25 cellular contexts compared by ENCODE assay signal in genomic region chr7:106868364-106868763, GRCh38. TPM values are rescaled to one million over a fixed set of nuclear protein-coding genes. Genes with fewer than 3 reads are reported as not detected.
DNase-seq lines count a peak whose midpoint lies in the region; ATAC-seq and TF ChIP-seq lines count a peak whose summit lies in the region.
"Had no signal": no experiment of that assay in that cellular context is flagged by ENCODE, and none has a peak within 500 bp of the region (broad histone marks: within the 10 kb centered on the region; RNA-seq: fewer than 3 reads in every experiment).

No MANE protein-coding gene starts in this region.

- POLR2A ChIA-PET in activated naive CD8-positive, alpha-beta T cell treated with anti-CD3 and anti-CD28 coated beads, Interleukin-2, amount 10 ng/mL, durations not matched to agents 7 days and 5 days (lab: Charles Lee) = interaction anchor here (2.8 kb wide), 1 partner anchor 300 kb away, joined by 11 read pairs; the partner anchor contains the start of gene HBP1

- H3K4me1 Mint-ChIP-seq in activated naive CD8-positive, alpha-beta T cell treated with anti-CD3 and anti-CD28 coated beads, Interleukin-2, amount 10 ng/mL, durations not matched to agents 7 days and 5 days = peaks cover 54% of the 10 kb centered on the region
- peaks cover 74% of the 10 kb centered on the region for H3K4me1 Mint-ChIP-seq in activated naive CD8-positive, alpha-beta T cell treated with anti-CD3 and anti-CD28 coated beads for 36 hours
- peaks cover 58 to 85% (median 65%) of the 10 kb centered on the region in 3 donors for H3K4me1 Mint-ChIP-seq in naive B cell

- peaks cover 46% of the 10 kb centered on the region for H3K36me3 Mint-ChIP-seq in activated naive CD8-positive, alpha-beta T cell treated with anti-CD3 and anti-CD28 coated beads, Interleukin-2, amount 10 ng/mL, durations not matched to agents 7 days and 5 days
- H3K36me3 Mint-ChIP-seq in activated naive CD8-positive, alpha-beta T cell treated with anti-CD3 and anti-CD28 coated beads for 36 hours = peaks cover 57% of the 10 kb centered on the region
- H3K36me3 Mint-ChIP-seq in naive B cell = peaks cover 26 to 30% of the 10 kb centered on the region in 2 donors

- peaks cover 39% of the 10 kb centered on the region for H4K20me1 ChIP-seq in Loucy (ENCODE audit: insufficient read depth, low read length, poor library complexity, severe bottlenecking)

- DNase-seq in activated naive CD8-positive, alpha-beta T cell treated with anti-CD3 and anti-CD28 coated beads, Interleukin-2, amount 10 ng/mL, durations not matched to agents 7 days and 5 days = no peak
- no peak for DNase-seq in activated naive CD8-positive, alpha-beta T cell treated with anti-CD3 and anti-CD28 coated beads for 36 hours
- DNase-seq in naive B cell = no peak
- DNase-seq in NCI-H1105 treated with DMSO at 0.1 percent for 48 hours (lab: John Stamatoyannopoulos, UW) = no peak
- DNase-seq in spleen = no peak
- DNase-seq: activated CD4-positive, alpha-beta T cell treated with anti-CD3 and anti-CD28 coated beads, Interleukin-2, amount 10 ng/mL, durations not matched to agents 7 days and 5 days; activated naive CD4-positive, alpha-beta T cell treated with anti-CD3 and anti-CD28 coated beads for 36 hours; GDM1; GOT3; heart left ventricle; IMR-90; left cardiac atrium; mammary epithelial cell; NCI-H2081 treated with DMSO at 0.1 percent for 48 hours; NCI-H345; NCI-H748 treated with DMSO at 0.1 percent for 48 hours; SK-N-SH; stimulated activated CD4-positive, alpha-beta T cell treated with anti-CD3 and anti-CD28 coated beads, Interleukin-2, amount 100 ng/mL, for 24 hours; T-helper 17 cell had no signal

- TF ChIP-seq POLR2A in spleen (IDR thresholded peaks at IDR 0.05) = no peak

- H3K27me3 Mint-ChIP-seq in activated naive CD8-positive, alpha-beta T cell treated with anti-CD3 and anti-CD28 coated beads, Interleukin-2, amount 10 ng/mL, durations not matched to agents 7 days and 5 days = no peaks in the 10 kb centered on the region
- no peaks in the 10 kb centered on the region for H3K27me3 Mint-ChIP-seq in activated naive CD8-positive, alpha-beta T cell treated with anti-CD3 and anti-CD28 coated beads for 36 hours
- H3K27me3 Mint-ChIP-seq in naive B cell = no peaks in the 10 kb centered on the region
- H3K27me3 Mint-ChIP-seq: activated CD4-positive, alpha-beta T cell treated with anti-CD3 and anti-CD28 coated beads, Interleukin-2, amount 10 ng/mL, durations not matched to agents 7 days and 5 days; T-helper 17 cell had no signal

- H3K9ac ChIP-seq in Loucy (ENCODE audit: low read depth, low read length, poor library complexity, severe bottlenecking) = no peak overlapping the region
- H3K9ac ChIP-seq: SK-N-SH had no signal

- H3K4me3 ChIP-seq in Loucy (ENCODE audit: low read length, poor library complexity, severe bottlenecking) (peak overlapping the region; percentile 73), spleen (peak overlapping the region in 1 of 8 donors; percentile 83)
- H3K4me3 ChIP-seq: heart left ventricle, skin epidermis had no signal

- H3K4me1 ChIP-seq in Loucy (ENCODE audit: insufficient read depth, low read length, poor library complexity, severe bottlenecking) (peaks cover 75% of the 10 kb centered on the region), spleen (peaks cover 46 to 100% (median 76%) of the 10 kb centered on the region in 6 donors)

- 96 to 99% (median 97%) methylated on average over 14 to 20 of the region's 20 CpGs for WGBS in spleen, 5 donors

- H3K9me2 ChIP-seq in Loucy (replicated peaks; ENCODE audit: low read depth, low read length) = no peaks in the 10 kb centered on the region
- H3K9me2 ChIP-seq: SK-N-SH had no signal

- no peaks in the 10 kb centered on the region for H3F3A ChIP-seq in Loucy (ENCODE audit: low read depth)

- H3K4me2 ChIP-seq in Loucy (ENCODE audit: low read depth, low read length, poor library complexity, severe bottlenecking) = peak overlapping the region; percentile 89
- H3K4me2 ChIP-seq: SK-N-SH had no signal

- ATAC-seq in activated naive CD8-positive, alpha-beta T cell treated with anti-CD3 and anti-CD28 coated beads, Interleukin-2, amount 10 ng/mL, durations not matched to agents 7 days and 5 days (ENCODE audit: low read depth) = no peak
- no peak for ATAC-seq in naive B cell (ENCODE audit: low read depth in 2 of 2)
- no peak for ATAC-seq in HG02678 (IDR thresholded peaks at IDR 0.05; ENCODE audit: unreplicated experiment)
- ATAC-seq: heart left ventricle, left cardiac atrium, T-helper 17 cell had no signal

- H2AFZ ChIP-seq in Loucy (ENCODE audit: low read length) = no peak overlapping the region

- H3K9me3 ChIP-seq in Loucy (ENCODE audit: insufficient read depth, low read depth, low read length) (no peaks in the 10 kb centered on the region), spleen (peaks cover 0 to 6% (median 0%) of the 10 kb centered on the region in 8 donors)
- H3K9me3 ChIP-seq: heart left ventricle, SK-N-SH had no signal

- intact Hi-C loops in spleen (cut with DNase I; ENCODE audit: low total_unique reads) = no loop called here

- peaks cover 87% of the 10 kb centered on the region for H3K79me2 ChIP-seq in Loucy (ENCODE audit: insufficient read depth, low read length)

- peaks cover 22% of the 10 kb centered on the region; the same call in 1 of the 2 replicates for H3K36me3 ChIP-seq in Loucy (ENCODE audit: insufficient read depth, low read length)
- peaks cover 0 to 45% (median 24%) of the 10 kb centered on the region in 6 donors for H3K36me3 ChIP-seq in spleen

- H3K27ac ChIP-seq in spleen = peak overlapping the region in 1 of 8 donors; percentile 67
- H3K27ac ChIP-seq: epithelial cell of prostate, heart left ventricle, skin epidermis had no signal

- H3K9me3 Mint-ChIP-seq in activated naive CD8-positive, alpha-beta T cell treated with anti-CD3 and anti-CD28 coated beads, Interleukin-2, amount 10 ng/mL, durations not matched to agents 7 days and 5 days = no peaks in the 10 kb centered on the region
- H3K9me3 Mint-ChIP-seq in activated naive CD8-positive, alpha-beta T cell treated with anti-CD3 and anti-CD28 coated beads for 36 hours = no peaks in the 10 kb centered on the region
- no peaks in the 10 kb centered on the region for H3K9me3 Mint-ChIP-seq in naive B cell
- H3K9me3 Mint-ChIP-seq: activated CD4-positive, alpha-beta T cell treated with anti-CD3 and anti-CD28 coated beads, Interleukin-2, amount 10 ng/mL, durations not matched to agents 7 days and 5 days; activated naive CD4-positive, alpha-beta T cell treated with anti-CD3 and anti-CD28 coated beads for 36 hours had no signal

- H3K27ac Mint-ChIP-seq in activated naive CD8-positive, alpha-beta T cell treated with anti-CD3 and anti-CD28 coated beads, Interleukin-2, amount 10 ng/mL, durations not matched to agents 7 days and 5 days = no peak overlapping the region
- H3K27ac Mint-ChIP-seq in activated naive CD8-positive, alpha-beta T cell treated with anti-CD3 and anti-CD28 coated beads for 36 hours = no peak overlapping the region
- H3K27ac Mint-ChIP-seq in naive B cell = peak overlapping the region; percentile 15 to 84 (median 61)
- H3K27ac Mint-ChIP-seq: activated CD4-positive, alpha-beta T cell treated with anti-CD3 and anti-CD28 coated beads, Interleukin-2, amount 10 ng/mL, durations not matched to agents 7 days and 5 days; activated naive CD4-positive, alpha-beta T cell treated with anti-CD3 and anti-CD28 coated beads for 36 hours had no signal

- TF ChIP-seq CTCF in Loucy (conservative IDR thresholded peaks at IDR 0.05; ENCODE audit: low read length) (no peak), spleen (IDR thresholded peaks at IDR 0.05 in 8 of 11, conservative IDR thresholded peaks at IDR 0.05 in 3 of 11) (no peak)

- H3K27me3 ChIP-seq in Loucy (ENCODE audit: insufficient read depth, low read length, poor library complexity, severe bottlenecking) = no peaks in the 10 kb centered on the region
- H3K27me3 ChIP-seq in spleen (replicated peaks in 1 of 7) = no peaks in the 10 kb centered on the region
- H3K27me3 ChIP-seq: heart left ventricle had no signal

- peak overlapping the region; percentile 58 for H3K4me3 Mint-ChIP-seq in activated naive CD8-positive, alpha-beta T cell treated with anti-CD3 and anti-CD28 coated beads, Interleukin-2, amount 10 ng/mL, durations not matched to agents 7 days and 5 days
- H3K4me3 Mint-ChIP-seq in activated naive CD8-positive, alpha-beta T cell treated with anti-CD3 and anti-CD28 coated beads for 36 hours = no peak overlapping the region
- H3K4me3 Mint-ChIP-seq in naive B cell = peak overlapping the region in 7 of 8 donors; percentile 34 to 68 (median 58)
- H3K4me3 Mint-ChIP-seq: activated CD4-positive, alpha-beta T cell treated with anti-CD3 and anti-CD28 coated beads, Interleukin-2, amount 10 ng/mL, durations not matched to agents 7 days and 5 days; activated naive CD4-positive, alpha-beta T cell treated with anti-CD3 and anti-CD28 coated beads for 36 hours had no signal

RNA-seq across cellular contexts. Expression of gene PIK3CG, which starts 3.3 kb away (rescaled TPM):
- 10 to 100 TPM; 54.1 to 55.9 TPM for total RNA-seq in activated naive CD8-positive, alpha-beta T cell treated with anti-CD3 and anti-CD28 coated beads, Interleukin-2, amount 10 ng/mL, durations not matched to agents 7 days and 5 days
- total RNA-seq in activated naive CD8-positive, alpha-beta T cell treated with anti-CD3 and anti-CD28 coated beads for 36 hours = 10 to 100 TPM; 26.3 to 28.8 TPM
- polyA plus RNA-seq in naive B cell (ENCODE audit: low read depth in 6 of 6) = 10 to 100 TPM; 33.8 to 57.3 (median 37.5) TPM
- 10 to 100 TPM; 31.8 to 54.8 (median 38.6) TPM for total RNA-seq in spleen
- 1 to 10 TPM; 1.3 to 2.7 (median 2.6) TPM for polyA plus RNA-seq in spleen
- total RNA-seq: mammary epithelial cell, MCF 10A, renal cortical epithelial cell had no signal
- polyA plus RNA-seq: IMR-90, mammary epithelial cell, SK-N-SH had no signal

Comparison
In these comparisons a context has a peak if more than half of its experiments do, and no peak if none do; other contexts are left out.
1. H3K27ac Mint-ChIP-seq: peak in naive B cell (6 of 6); none in activated naive CD8-positive, alpha-beta T cell treated with anti-CD3 and anti-CD28 coated beads, Interleukin-2, amount 10 ng/mL, durations not matched to agents 7 days and 5 days (single experiment) and activated naive CD8-positive, alpha-beta T cell treated with anti-CD3 and anti-CD28 coated beads for 36 hours (single experiment).